Comparison of ENCODE assay signal across 1 cellular context in the genomic region with DNA sequence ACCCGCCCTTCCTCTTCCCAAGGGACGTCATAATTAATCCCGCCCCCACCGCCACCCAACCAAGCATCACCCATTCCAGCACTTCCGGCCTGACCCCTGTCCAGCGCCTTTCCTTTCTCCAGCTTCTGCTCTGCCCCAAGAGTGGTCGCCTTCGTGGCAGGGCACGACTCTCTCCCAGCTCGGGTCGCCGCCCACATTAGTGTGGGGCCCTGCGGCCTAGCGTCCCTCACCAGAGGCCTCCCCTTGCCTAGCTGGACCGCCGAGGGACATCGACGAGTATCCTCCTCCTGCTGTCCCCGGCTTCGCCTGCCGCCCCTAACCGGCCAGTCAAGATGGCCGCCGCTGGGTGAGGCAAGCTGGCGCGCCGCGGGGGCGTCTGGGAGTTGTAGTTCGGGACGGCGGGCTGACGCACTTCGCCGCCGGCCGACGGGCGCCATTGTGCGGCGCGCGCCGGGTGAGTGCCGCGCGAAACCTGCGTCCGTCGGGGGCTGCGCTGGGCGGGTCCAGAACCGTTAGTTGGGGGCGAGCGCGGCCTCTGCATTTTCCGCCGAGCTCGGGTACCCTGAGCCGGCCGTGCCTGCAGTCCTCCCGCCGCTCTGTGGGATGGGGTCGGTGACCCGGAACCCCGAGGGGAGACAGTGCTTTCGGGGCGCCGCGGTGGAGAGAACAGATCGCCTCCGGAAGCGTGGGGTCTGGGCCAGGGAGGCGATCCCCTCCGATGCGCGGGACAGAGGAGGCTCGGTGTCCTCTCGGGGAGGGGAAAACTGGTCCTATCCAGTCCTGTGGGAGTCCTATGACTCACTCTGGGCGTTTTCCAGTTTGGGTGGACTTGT.
A peak's percentile ranks its signal among the peaks of the same experiment; 100 is the strongest.
TF ChIP-seq lines count a peak whose summit lies in the region.

A gene (plus strand): TSS at position 73 of the 833 bp plus-strand sequence. CDS start 905 bp downstream, outside the sequence.

TF ChIP-seq in HepG2, 621 proteins besides CTCF, POLR2A, EP300 and RAD21 (continued from another document and continues in another):
- TF ChIP-seq, protein P1, sequence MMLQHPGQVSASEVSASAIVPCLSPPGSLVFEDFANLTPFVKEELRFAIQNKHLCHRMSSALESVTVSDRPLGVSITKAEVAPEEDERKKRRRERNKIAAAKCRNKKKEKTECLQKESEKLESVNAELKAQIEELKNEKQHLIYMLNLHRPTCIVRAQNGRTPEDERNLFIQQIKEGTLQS (CRISPR knock-in tag; IDR thresholded peaks at IDR 0.05), result peak; percentile 84
- TF ChIP-seq ZNF331 (CRISPR knock-in tag; IDR thresholded peaks at IDR 0.05) (peak; percentile 74; the same call in 1 of the 2 replicates), KDM4B (CRISPR knock-in tag; IDR thresholded peaks at IDR 0.05) (no peak; the same call in 1 of the 2 replicates), REXO4 (CRISPR knock-in tag; IDR thresholded peaks at IDR 0.05; ENCODE audit: borderline replicate concordance) (peak; percentile 29; the same call in 1 of the 2 replicates), SIN3A (IDR thresholded peaks at IDR 0.05; ENCODE audit: borderline replicate concordance, low read depth, low read length) (peak; percentile 16; the same call in 1 of the 2 replicates), RFX3 (CRISPR knock-in tag; IDR thresholded peaks at IDR 0.05) (no peak), HOXA7 (CRISPR knock-in tag; IDR thresholded peaks at IDR 0.05) (0 out of 2 replicates have a peak, but pooled peaks have one; percentile 88), RARA (CRISPR knock-in tag; IDR thresholded peaks at IDR 0.05) (peak; percentile 22; the same call in 1 of the 2 replicates), SNAI1 (CRISPR knock-in tag; IDR thresholded peaks at IDR 0.05; ENCODE audit: borderline replicate concordance) (peak; percentile 82; the same call in 1 of the 2 replicates), ZNF558 (CRISPR knock-in tag; IDR thresholded peaks at IDR 0.05; ENCODE audit: borderline replicate concordance) (peak; percentile 58; the same call in 1 of the 2 replicates), TSC22D2 (CRISPR knock-in tag; IDR thresholded peaks at IDR 0.05; ENCODE audit: borderline replicate concordance) (peak; percentile 34; the same call in 1 of the 2 replicates), ZNF883 (CRISPR knock-in tag; IDR thresholded peaks at IDR 0.05; ENCODE audit: not compliant biosample characterization) (peak; percentile 72), JUNB (CRISPR knock-in tag; IDR thresholded peaks at IDR 0.05; ENCODE audit: borderline replicate concordance) (peak; percentile 32; the same call in 1 of the 2 replicates), ZNF766 (CRISPR knock-in tag; IDR thresholded peaks at IDR 0.05; ENCODE audit: borderline replicate concordance) (no peak; the same call in 1 of the 2 replicates), ZNF274 (CRISPR knock-in tag; IDR thresholded peaks at IDR 0.05) (peak; percentile 94), THYN1 (CRISPR knock-in tag; IDR thresholded peaks at IDR 0.05; ENCODE audit: borderline replicate concordance, low read depth) (no peak), SYNCRIP (IDR thresholded peaks at IDR 0.05; ENCODE audit: insufficient read depth, low read depth, low read length) (no peak), ZNF780A (CRISPR knock-in tag; IDR thresholded peaks at IDR 0.05) (peak; percentile 84; the same call in 1 of the 2 replicates), KDM6A (CRISPR knock-in tag; IDR thresholded peaks at IDR 0.05; ENCODE audit: low read depth) (0 out of 2 replicates have a peak, but pooled peaks have one; percentile 13), YEATS4 (CRISPR knock-in tag; IDR thresholded peaks at IDR 0.05; ENCODE audit: borderline replicate concordance) (peak; percentile 91), RFX1 (IDR thresholded peaks at IDR 0.05) (no peak), ZNF891 (CRISPR knock-in tag; IDR thresholded peaks at IDR 0.05) (peak; percentile 88), YY1 (IDR thresholded peaks at IDR 0.05; ENCODE audit: insufficient read depth, insufficient replicate concordance, low read depth, low read length) (peak; percentile 99), MTF1 (CRISPR knock-in tag; IDR thresholded peaks at IDR 0.05) (peak; percentile 67; the same call in 1 of the 2 replicates), ELF1 (CRISPR knock-in tag; IDR thresholded peaks at IDR 0.05) (peak; percentile 83), CAMTA2 (CRISPR knock-in tag; IDR thresholded peaks at IDR 0.05; ENCODE audit: borderline replicate concordance) (peak; percentile 58; the same call in 1 of the 2 replicates), NR2F1 (CRISPR knock-in tag; IDR thresholded peaks at IDR 0.05) (peak in 1 of 2 experiments; percentile 67; a peak in 1 of 4 replicates), MEF2D (CRISPR knock-in tag; IDR thresholded peaks at IDR 0.05) (0 out of 2 replicates have a peak, but pooled peaks have one; percentile 48), XRCC5 (optimal IDR thresholded peaks at IDR 0.05; ENCODE audit: low read length) (peak; percentile 65), ZNF569 (CRISPR knock-in tag; IDR thresholded peaks at IDR 0.05; ENCODE audit: borderline replicate concordance) (no peak), DMAP1 (CRISPR knock-in tag; IDR thresholded peaks at IDR 0.05) (peak; percentile 94), IRF2 (CRISPR knock-in tag; IDR thresholded peaks at IDR 0.05) (peak; percentile 88), TCF12 (IDR thresholded peaks at IDR 0.05) (no peak), TCF12 (CRISPR knock-in tag; IDR thresholded peaks at IDR 0.05) (peak; percentile 86), ZNF572 (CRISPR knock-in tag; IDR thresholded peaks at IDR 0.05) (peak; percentile 97), GTF2F1 (IDR thresholded peaks at IDR 0.05; ENCODE audit: low read length) (no peak), FOSL2 (CRISPR knock-in tag; IDR thresholded peaks at IDR 0.05) (peak; percentile 77), MATR3 (CRISPR knock-in tag; IDR thresholded peaks at IDR 0.05) (no peak), ZNF557 (CRISPR knock-in tag; IDR thresholded peaks at IDR 0.05) (no peak), EEA1 (CRISPR knock-in tag; IDR thresholded peaks at IDR 0.05; ENCODE audit: borderline replicate concordance) (peak; percentile 57; the same call in 1 of the 2 replicates)
- TF ChIP-seq, protein P2, sequence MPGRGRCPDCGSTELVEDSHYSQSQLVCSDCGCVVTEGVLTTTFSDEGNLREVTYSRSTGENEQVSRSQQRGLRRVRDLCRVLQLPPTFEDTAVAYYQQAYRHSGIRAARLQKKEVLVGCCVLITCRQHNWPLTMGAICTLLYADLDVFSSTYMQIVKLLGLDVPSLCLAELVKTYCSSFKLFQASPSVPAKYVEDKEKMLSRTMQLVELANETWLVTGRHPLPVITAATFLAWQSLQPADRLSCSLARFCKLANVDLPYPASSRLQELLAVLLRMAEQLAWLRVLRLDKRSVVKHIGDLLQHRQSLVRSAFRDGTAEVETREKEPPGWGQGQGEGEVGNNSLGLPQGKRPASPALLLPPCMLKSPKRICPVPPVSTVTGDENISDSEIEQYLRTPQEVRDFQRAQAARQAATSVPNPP (CRISPR knock-in tag; IDR thresholded peaks at IDR 0.05), result peak; percentile 67; the same call in 1 of the 2 replicates
- TF ChIP-seq, protein P3, sequence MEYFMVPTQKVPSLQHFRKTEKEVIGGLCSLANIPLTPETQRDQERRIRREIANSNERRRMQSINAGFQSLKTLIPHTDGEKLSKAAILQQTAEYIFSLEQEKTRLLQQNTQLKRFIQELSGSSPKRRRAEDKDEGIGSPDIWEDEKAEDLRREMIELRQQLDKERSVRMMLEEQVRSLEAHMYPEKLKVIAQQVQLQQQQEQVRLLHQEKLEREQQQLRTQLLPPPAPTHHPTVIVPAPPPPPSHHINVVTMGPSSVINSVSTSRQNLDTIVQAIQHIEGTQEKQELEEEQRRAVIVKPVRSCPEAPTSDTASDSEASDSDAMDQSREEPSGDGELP (IDR thresholded peaks at IDR 0.05; ENCODE audit: borderline replicate concordance, low read depth), result peak; percentile 34; the same call in 1 of the 2 replicates
- TF ChIP-seq, protein P4, sequence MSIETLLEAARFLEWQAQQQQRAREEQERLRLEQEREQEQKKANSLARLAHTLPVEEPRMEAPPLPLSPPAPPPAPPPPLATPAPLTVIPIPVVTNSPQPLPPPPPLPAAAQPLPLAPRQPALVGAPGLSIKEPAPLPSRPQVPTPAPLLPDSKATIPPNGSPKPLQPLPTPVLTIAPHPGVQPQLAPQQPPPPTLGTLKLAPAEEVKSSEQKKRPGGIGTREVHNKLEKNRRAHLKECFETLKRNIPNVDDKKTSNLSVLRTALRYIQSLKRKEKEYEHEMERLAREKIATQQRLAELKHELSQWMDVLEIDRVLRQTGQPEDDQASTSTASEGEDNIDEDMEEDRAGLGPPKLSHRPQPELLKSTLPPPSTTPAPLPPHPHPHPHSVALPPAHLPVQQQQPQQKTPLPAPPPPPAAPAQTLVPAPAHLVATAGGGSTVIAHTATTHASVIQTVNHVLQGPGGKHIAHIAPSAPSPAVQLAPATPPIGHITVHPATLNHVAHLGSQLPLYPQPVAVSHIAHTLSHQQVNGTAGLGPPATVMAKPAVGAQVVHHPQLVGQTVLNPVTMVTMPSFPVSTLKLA (IDR thresholded peaks at IDR 0.05), result no peak
- TF ChIP-seq, protein P5, sequence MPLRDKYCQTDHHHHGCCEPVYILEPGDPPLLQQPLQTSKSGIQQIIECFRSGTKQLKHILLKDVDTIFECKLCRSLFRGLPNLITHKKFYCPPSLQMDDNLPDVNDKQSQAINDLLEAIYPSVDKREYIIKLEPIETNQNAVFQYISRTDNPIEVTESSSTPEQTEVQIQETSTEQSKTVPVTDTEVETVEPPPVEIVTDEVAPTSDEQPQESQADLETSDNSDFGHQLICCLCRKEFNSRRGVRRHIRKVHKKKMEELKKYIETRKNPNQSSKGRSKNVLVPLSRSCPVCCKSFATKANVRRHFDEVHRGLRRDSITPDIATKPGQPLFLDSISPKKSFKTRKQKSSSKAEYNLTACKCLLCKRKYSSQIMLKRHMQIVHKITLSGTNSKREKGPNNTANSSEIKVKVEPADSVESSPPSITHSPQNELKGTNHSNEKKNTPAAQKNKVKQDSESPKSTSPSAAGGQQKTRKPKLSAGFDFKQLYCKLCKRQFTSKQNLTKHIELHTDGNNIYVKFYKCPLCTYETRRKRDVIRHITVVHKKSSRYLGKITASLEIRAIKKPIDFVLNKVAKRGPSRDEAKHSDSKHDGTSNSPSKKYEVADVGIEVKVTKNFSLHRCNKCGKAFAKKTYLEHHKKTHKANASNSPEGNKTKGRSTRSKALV (CRISPR knock-in tag; IDR thresholded peaks at IDR 0.05), result 0 out of 2 replicates have a peak, but pooled peaks have one; percentile 45
- TF ChIP-seq, protein P6, sequence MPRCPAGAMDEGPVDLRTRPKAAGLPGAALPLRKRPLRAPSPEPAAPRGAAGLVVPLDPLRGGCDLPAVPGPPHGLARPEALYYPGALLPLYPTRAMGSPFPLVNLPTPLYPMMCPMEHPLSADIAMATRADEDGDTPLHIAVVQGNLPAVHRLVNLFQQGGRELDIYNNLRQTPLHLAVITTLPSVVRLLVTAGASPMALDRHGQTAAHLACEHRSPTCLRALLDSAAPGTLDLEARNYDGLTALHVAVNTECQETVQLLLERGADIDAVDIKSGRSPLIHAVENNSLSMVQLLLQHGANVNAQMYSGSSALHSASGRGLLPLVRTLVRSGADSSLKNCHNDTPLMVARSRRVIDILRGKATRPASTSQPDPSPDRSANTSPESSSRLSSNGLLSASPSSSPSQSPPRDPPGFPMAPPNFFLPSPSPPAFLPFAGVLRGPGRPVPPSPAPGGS (CRISPR knock-in tag; IDR thresholded peaks at IDR 0.05), result peak; percentile 69
- TF ChIP-seq, protein P7, sequence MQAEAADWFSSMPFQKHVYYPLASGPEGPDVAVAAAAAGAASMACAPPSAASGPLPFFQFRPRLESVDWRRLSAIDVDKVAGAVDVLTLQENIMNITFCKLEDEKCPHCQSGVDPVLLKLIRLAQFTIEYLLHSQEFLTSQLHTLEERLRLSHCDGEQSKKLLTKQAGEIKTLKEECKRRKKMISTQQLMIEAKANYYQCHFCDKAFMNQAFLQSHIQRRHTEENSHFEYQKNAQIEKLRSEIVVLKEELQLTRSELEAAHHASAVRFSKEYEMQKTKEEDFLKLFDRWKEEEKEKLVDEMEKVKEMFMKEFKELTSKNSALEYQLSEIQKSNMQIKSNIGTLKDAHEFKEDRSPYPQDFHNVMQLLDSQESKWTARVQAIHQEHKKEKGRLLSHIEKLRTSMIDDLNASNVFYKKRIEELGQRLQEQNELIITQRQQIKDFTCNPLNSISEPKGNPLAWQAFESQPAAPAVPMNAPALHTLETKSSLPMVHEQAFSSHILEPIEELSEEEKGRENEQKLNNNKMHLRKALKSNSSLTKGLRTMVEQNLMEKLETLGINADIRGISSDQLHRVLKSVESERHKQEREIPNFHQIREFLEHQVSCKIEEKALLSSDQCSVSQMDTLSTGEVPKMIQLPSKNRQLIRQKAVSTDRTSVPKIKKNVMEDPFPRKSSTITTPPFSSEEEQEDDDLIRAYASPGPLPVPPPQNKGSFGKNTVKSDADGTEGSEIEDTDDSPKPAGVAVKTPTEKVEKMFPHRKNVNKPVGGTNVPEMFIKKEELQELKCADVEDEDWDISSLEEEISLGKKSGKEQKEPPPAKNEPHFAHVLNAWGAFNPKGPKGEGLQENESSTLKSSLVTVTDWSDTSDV (CRISPR knock-in tag; IDR thresholded peaks at IDR 0.05), result no peak
- TF ChIP-seq, protein P8, sequence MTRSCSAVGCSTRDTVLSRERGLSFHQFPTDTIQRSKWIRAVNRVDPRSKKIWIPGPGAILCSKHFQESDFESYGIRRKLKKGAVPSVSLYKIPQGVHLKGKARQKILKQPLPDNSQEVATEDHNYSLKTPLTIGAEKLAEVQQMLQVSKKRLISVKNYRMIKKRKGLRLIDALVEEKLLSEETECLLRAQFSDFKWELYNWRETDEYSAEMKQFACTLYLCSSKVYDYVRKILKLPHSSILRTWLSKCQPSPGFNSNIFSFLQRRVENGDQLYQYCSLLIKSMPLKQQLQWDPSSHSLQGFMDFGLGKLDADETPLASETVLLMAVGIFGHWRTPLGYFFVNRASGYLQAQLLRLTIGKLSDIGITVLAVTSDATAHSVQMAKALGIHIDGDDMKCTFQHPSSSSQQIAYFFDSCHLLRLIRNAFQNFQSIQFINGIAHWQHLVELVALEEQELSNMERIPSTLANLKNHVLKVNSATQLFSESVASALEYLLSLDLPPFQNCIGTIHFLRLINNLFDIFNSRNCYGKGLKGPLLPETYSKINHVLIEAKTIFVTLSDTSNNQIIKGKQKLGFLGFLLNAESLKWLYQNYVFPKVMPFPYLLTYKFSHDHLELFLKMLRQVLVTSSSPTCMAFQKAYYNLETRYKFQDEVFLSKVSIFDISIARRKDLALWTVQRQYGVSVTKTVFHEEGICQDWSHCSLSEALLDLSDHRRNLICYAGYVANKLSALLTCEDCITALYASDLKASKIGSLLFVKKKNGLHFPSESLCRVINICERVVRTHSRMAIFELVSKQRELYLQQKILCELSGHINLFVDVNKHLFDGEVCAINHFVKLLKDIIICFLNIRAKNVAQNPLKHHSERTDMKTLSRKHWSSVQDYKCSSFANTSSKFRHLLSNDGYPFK (CRISPR knock-in tag; IDR thresholded peaks at IDR 0.05; ENCODE audit: borderline replicate concordance), result peak; percentile 100
- TF ChIP-seq, protein P9, sequence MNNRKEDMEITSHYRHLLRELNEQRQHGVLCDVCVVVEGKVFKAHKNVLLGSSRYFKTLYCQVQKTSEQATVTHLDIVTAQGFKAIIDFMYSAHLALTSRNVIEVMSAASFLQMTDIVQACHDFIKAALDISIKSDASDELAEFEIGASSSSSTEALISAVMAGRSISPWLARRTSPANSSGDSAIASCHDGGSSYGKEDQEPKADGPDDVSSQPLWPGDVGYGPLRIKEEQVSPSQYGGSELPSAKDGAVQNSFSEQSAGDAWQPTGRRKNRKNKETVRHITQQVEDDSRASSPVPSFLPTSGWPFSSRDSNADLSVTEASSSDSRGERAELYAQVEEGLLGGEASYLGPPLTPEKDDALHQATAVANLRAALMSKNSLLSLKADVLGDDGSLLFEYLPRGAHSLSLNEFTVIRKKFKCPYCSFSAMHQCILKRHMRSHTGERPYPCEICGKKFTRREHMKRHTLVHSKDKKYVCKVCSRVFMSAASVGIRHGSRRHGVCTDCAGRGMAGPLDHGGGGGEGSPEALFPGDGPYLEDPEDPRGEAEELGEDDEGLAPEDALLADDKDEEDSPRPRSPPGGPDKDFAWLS (CRISPR knock-in tag; IDR thresholded peaks at IDR 0.05; ENCODE audit: borderline replicate concordance), result peak; percentile 80; the same call in 1 of the 2 replicates
